Comparison of ENCODE assay signal across 12 cellular contexts in the genomic region with DNA sequence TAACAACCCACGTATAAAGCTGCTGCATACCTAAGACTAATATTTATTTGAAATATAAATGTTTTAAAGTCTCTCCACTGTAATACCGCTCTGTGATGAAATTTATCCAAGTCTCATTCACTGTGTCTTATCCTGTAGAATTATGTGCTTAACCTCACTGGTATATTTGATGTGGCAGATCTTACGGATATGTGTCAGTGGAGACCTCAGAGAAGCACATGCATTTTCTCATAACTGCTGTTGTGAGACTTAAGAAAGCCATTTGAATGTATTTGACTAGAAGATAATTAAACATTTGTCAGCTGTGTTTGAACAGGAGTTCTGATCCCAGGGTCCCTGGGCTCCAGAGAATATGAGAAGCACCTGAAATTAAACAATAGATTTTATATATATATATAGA.
DNase-seq lines count a peak whose midpoint lies in the region; ATAC-seq and TF ChIP-seq lines count a peak whose summit lies in the region.
"Had no signal": no experiment of that assay in that cellular context is flagged by ENCODE, and none has a peak within 500 bp of the region (broad histone marks: within the 10 kb centered on the region; RNA-seq: fewer than 3 reads in every experiment).

No MANE protein-coding gene starts in this region.

- peaks cover 5% of the 10 kb centered on the region; the same call in 1 of the 2 replicates for H3K4me1 Mint-ChIP-seq in WTC11

- POLR2A ChIA-PET in WTC11 (lab: Charles Lee): no interaction called here

- H3K4me3 Mint-ChIP-seq in WTC11: no peak overlapping the region
- H3K4me3 Mint-ChIP-seq: CD8-positive, alpha-beta T cell; HFFc6 had no signal

- H3K36me3 Mint-ChIP-seq in WTC11: peaks cover 9% of the 10 kb centered on the region; the same call in 1 of the 2 replicates
- H3K36me3 Mint-ChIP-seq: CD8-positive, alpha-beta T cell had no signal

- no peak for ATAC-seq in WTC11
- ATAC-seq: CD8-positive, alpha-beta T cell had no signal

- CTCF ChIA-PET in WTC11 (lab: Charles Lee): no interaction called here

- DNase-seq in NCI-H748 (lab: John Stamatoyannopoulos, UW; ENCODE audit: unreplicated experiment): peak; percentile 8
- no peak for DNase-seq in NCI-H748 treated with DMSO at 0.1 percent for 48 hours (lab: John Stamatoyannopoulos, UW)
- peak; percentile 86 to 87 for DNase-seq in NCI-H526 (lab: John Stamatoyannopoulos, UW)
- no peak for DNase-seq in WTC11 (ENCODE audit: low spot score)
- DNase-seq in COR-L47 (lab: John Stamatoyannopoulos, UW): no peak
- DNase-seq in hippocampal formation (lab: John Stamatoyannopoulos, UW): no peak
- DNase-seq: C1 segment of cervical spinal cord; CD8-positive, alpha-beta T cell; DMS153; DND-41; GOT3; HFFc6 had no signal

- TF ChIP-seq CTCF in WTC11 (IDR thresholded peaks at IDR 0.05): no peak

- H3K27ac Mint-ChIP-seq in WTC11: peak overlapping the region; percentile 24; the same call in 1 of the 2 replicates
- H3K27ac Mint-ChIP-seq: CD8-positive, alpha-beta T cell; HFFc6 had no signal

- no peaks in the 10 kb centered on the region for H3K27me3 Mint-ChIP-seq in WTC11 (ENCODE audit: low read depth)

- H3K9me3 Mint-ChIP-seq in WTC11: peaks cover 13% of the 10 kb centered on the region

TF ChIP-seq in WTC11, 78 proteins besides CTCF, POLR2A, EP300 and RAD21:
- TF ChIP-seq, protein P1, sequence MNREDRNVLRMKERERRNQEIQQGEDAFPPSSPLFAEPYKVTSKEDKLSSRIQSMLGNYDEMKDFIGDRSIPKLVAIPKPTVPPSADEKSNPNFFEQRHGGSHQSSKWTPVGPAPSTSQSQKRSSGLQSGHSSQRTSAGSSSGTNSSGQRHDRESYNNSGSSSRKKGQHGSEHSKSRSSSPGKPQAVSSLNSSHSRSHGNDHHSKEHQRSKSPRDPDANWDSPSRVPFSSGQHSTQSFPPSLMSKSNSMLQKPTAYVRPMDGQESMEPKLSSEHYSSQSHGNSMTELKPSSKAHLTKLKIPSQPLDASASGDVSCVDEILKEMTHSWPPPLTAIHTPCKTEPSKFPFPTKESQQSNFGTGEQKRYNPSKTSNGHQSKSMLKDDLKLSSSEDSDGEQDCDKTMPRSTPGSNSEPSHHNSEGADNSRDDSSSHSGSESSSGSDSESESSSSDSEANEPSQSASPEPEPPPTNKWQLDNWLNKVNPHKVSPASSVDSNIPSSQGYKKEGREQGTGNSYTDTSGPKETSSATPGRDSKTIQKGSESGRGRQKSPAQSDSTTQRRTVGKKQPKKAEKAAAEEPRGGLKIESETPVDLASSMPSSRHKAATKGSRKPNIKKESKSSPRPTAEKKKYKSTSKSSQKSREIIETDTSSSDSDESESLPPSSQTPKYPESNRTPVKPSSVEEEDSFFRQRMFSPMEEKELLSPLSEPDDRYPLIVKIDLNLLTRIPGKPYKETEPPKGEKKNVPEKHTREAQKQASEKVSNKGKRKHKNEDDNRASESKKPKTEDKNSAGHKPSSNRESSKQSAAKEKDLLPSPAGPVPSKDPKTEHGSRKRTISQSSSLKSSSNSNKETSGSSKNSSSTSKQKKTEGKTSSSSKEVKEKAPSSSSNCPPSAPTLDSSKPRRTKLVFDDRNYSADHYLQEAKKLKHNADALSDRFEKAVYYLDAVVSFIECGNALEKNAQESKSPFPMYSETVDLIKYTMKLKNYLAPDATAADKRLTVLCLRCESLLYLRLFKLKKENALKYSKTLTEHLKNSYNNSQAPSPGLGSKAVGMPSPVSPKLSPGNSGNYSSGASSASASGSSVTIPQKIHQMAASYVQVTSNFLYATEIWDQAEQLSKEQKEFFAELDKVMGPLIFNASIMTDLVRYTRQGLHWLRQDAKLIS (CRISPR knock-in tag; IDR thresholded peaks at IDR 0.05; ENCODE audit: borderline replicate concordance): no peak
- TF ChIP-seq MXD4 (CRISPR knock-in tag; IDR thresholded peaks at IDR 0.05; ENCODE audit: borderline replicate concordance): no peak
- no peak for TF ChIP-seq ZNF317 (CRISPR knock-in tag; IDR thresholded peaks at IDR 0.05; ENCODE audit: borderline replicate concordance, low read depth)
- no peak for TF ChIP-seq ZNF281 (CRISPR knock-in tag; IDR thresholded peaks at IDR 0.05)
- TF ChIP-seq NR2C2 (CRISPR knock-in tag; IDR thresholded peaks at IDR 0.05): no peak
- no peak for TF ChIP-seq RORB (CRISPR knock-in tag; IDR thresholded peaks at IDR 0.05)
- TF ChIP-seq TEAD4 (CRISPR knock-in tag; IDR thresholded peaks at IDR 0.05): no peak
- no peak for TF ChIP-seq IRF2 (CRISPR knock-in tag; IDR thresholded peaks at IDR 0.05; ENCODE audit: borderline replicate concordance, low read depth)
- TF ChIP-seq FOXJ3 (CRISPR knock-in tag; IDR thresholded peaks at IDR 0.05; ENCODE audit: borderline replicate concordance): no peak
- TF ChIP-seq ZNF138 (CRISPR knock-in tag; conservative IDR thresholded peaks at IDR 0.05): no peak
- TF ChIP-seq GTF2I (CRISPR knock-in tag; conservative IDR thresholded peaks at IDR 0.05): no peak
- TF ChIP-seq, protein P2, sequence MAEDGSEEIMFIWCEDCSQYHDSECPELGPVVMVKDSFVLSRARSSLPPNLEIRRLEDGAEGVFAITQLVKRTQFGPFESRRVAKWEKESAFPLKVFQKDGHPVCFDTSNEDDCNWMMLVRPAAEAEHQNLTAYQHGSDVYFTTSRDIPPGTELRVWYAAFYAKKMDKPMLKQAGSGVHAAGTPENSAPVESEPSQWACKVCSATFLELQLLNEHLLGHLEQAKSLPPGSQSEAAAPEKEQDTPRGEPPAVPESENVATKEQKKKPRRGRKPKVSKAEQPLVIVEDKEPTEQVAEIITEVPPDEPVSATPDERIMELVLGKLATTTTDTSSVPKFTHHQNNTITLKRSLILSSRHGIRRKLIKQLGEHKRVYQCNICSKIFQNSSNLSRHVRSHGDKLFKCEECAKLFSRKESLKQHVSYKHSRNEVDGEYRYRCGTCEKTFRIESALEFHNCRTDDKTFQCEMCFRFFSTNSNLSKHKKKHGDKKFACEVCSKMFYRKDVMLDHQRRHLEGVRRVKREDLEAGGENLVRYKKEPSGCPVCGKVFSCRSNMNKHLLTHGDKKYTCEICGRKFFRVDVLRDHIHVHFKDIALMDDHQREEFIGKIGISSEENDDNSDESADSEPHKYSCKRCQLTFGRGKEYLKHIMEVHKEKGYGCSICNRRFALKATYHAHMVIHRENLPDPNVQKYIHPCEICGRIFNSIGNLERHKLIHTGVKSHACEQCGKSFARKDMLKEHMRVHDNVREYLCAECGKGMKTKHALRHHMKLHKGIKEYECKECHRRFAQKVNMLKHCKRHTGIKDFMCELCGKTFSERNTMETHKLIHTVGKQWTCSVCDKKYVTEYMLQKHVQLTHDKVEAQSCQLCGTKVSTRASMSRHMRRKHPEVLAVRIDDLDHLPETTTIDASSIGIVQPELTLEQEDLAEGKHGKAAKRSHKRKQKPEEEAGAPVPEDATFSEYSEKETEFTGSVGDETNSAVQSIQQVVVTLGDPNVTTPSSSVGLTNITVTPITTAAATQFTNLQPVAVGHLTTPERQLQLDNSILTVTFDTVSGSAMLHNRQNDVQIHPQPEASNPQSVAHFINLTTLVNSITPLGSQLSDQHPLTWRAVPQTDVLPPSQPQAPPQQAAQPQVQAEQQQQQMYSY (CRISPR knock-in tag; IDR thresholded peaks at IDR 0.05): no peak
- TF ChIP-seq, protein P3, sequence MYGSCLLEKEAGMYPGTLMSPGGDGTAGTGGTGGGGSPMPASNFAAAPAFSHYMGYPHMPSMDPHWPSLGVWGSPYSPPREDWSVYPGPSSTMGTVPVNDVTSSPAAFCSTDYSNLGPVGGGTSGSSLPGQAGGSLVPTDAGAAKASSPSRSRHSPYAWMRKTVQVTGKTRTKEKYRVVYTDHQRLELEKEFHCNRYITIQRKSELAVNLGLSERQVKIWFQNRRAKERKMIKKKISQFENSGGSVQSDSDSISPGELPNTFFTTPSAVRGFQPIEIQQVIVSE (CRISPR knock-in tag; IDR thresholded peaks at IDR 0.05; ENCODE audit: borderline replicate concordance): no peak
- TF ChIP-seq TEAD1 (CRISPR knock-in tag; IDR thresholded peaks at IDR 0.05): no peak
- TF ChIP-seq, protein P4, sequence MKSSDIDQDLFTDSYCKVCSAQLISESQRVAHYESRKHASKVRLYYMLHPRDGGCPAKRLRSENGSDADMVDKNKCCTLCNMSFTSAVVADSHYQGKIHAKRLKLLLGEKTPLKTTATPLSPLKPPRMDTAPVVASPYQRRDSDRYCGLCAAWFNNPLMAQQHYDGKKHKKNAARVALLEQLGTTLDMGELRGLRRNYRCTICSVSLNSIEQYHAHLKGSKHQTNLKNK (CRISPR knock-in tag; IDR thresholded peaks at IDR 0.05): no peak
- no peak for TF ChIP-seq ESRRA (CRISPR knock-in tag; IDR thresholded peaks at IDR 0.05; ENCODE audit: borderline replicate concordance)
- TF ChIP-seq ZNF232 (CRISPR knock-in tag; IDR thresholded peaks at IDR 0.05): no peak
- TF ChIP-seq, protein P5, sequence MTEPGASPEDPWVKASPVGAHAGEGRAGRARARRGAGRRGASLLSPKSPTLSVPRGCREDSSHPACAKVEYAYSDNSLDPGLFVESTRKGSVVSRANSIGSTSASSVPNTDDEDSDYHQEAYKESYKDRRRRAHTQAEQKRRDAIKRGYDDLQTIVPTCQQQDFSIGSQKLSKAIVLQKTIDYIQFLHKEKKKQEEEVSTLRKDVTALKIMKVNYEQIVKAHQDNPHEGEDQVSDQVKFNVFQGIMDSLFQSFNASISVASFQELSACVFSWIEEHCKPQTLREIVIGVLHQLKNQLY (CRISPR knock-in tag; IDR thresholded peaks at IDR 0.05): no peak
- no peak for TF ChIP-seq JUN (CRISPR knock-in tag; IDR thresholded peaks at IDR 0.05)
TF ChIP-seq in WTC11: peak in this region for 0.

Comparison
In these comparisons a context has a peak if more than half of its experiments do, and no peak if none do; other contexts are left out.
1. DNase-seq: peak in NCI-H748 (single experiment) and NCI-H526 (2 of 2); none in NCI-H748 treated with DMSO at 0.1 percent for 48 hours (single experiment), WTC11 (single experiment), COR-L47 (single experiment) and hippocampal formation (0 of 2).